34 cellular contexts compared by ENCODE assay signal in genomic region chr2:123116595-123116994, GRCh38.
"Had no signal": no experiment of that assay in that cellular context is flagged by ENCODE, and none has a peak within 500 bp of the region (broad histone marks: within the 10 kb centered on the region; RNA-seq: fewer than 3 reads in every experiment).

No MANE protein-coding gene starts in this region.

- H3K9me3 ChIP-seq: MG63 had no signal

- H3K4me2 ChIP-seq: KMS-11 had no signal

- H3K36me3 ChIP-seq: MG63 had no signal

- H3K9ac ChIP-seq: KMS-11 had no signal

- H3K27me3 ChIP-seq: MG63 had no signal

- DNase-seq: Karpas-422, Kasumi-1, MG63, MM.1S, MV-4-11, NCI-H1048, NCI-H1092, NCI-H1092 treated with DMSO at 0.1 percent for 48 hours, NCI-H1105, NCI-H1105 treated with DMSO at 0.1 percent for 48 hours, NCI-H1417, NCI-H1417 treated with DMSO at 0.1 percent for 48 hours, NCI-H1436, NCI-H1436 treated with DMSO at 0.1 percent for 48 hours, NCI-H146, NCI-H1694, NCI-H1694 treated with DMSO at 0.1 percent for 48 hours, NCI-H187, NCI-H187 treated with DMSO at 0.1 percent for 48 hours, NCI-H1930, NCI-H2029, NCI-H2029 treated with DMSO at 0.1 percent for 48 hours, NCI-H2081, NCI-H2081 treated with DMSO at 0.1 percent for 48 hours, NCI-H2107, NCI-H2171, NCI-H2171 treated with DMSO at 0.1 percent for 48 hours, NCI-H2227 treated with DMSO at 0.1 percent for 48 hours, NCI-H226, NCI-H345, NCI-H446, NCI-H446 treated with DMSO at 0.1 percent for 48 hours, NCI-H510A had no signal

- H3K27ac ChIP-seq: KMS-11 had no signal

- H3K4me3 ChIP-seq: MG63 had no signal
